ENCODE assay signal across 12 cellular contexts in genomic region chr17:2178798-2179505, GRCh38.
DNase-seq lines count a peak whose midpoint lies in the region; ATAC-seq and TF ChIP-seq lines count a peak whose summit lies in the region.
"Had no signal": no experiment of that assay in that cellular context is flagged by ENCODE, and none has a peak within 500 bp of the region (broad histone marks: within the 10 kb centered on the region; RNA-seq: fewer than 3 reads in every experiment).

No MANE protein-coding gene starts in this region.

- H3K4me3 ChIP-seq in ACC112 (ENCODE audit: low read depth, low read length) (peak overlapping the region; percentile 4; the same call in 1 of the 2 replicates), choroid plexus epithelial cell (ENCODE audit: low read depth, low read length) (no peak overlapping the region), MG63 (no peak overlapping the region)

- DNase-seq in choroid plexus epithelial cell (ENCODE audit: low read depth), result peak; percentile 70
- DNase-seq in sciatic nerve (ENCODE audit: low spot score), result no peak
- DNase-seq in progenitor cell of endocrine pancreas (ENCODE audit: low spot score, unreplicated experiment), result no peak
- no peak for DNase-seq in MG63
- DNase-seq in NCI-H146 treated with DMSO at 0.1 percent for 48 hours (lab: John Stamatoyannopoulos, UW; ENCODE audit: unreplicated experiment), result no peak
- DNase-seq: activated CD4-positive, alpha-beta T cell treated with anti-CD3 and anti-CD28 coated beads, Interleukin-2, amount 10 ng/mL, durations not matched to agents 24 days and 14 days; NCI-H345; SIG-M5; stimulated activated CD4-positive, alpha-beta T cell treated with anti-CD3 and anti-CD28 coated beads, Interleukin-15, amount 100 ng/mL, for 24 hours had no signal

- peaks cover 7% of the 10 kb centered on the region for H3K36me3 Mint-ChIP-seq in progenitor cell of endocrine pancreas (ENCODE audit: insufficient read depth)

- peaks cover 82% of the 10 kb centered on the region for H3K4me1 ChIP-seq in ACC112 (ENCODE audit: control insufficient read depth, insufficient read depth, low read length, unreplicated experiment)

- H3K27me3 ChIP-seq in ACC112 (ENCODE audit: insufficient read depth, low read length) (no peaks in the 10 kb centered on the region), layer of hippocampus (ENCODE audit: control insufficient read depth, insufficient read depth, low read length) (no peaks in the 10 kb centered on the region), MG63 (no peaks in the 10 kb centered on the region)

- H3K4me3 Mint-ChIP-seq in progenitor cell of endocrine pancreas (ENCODE audit: low read depth), result no peak overlapping the region
- H3K4me3 Mint-ChIP-seq: activated CD4-positive, alpha-beta T cell treated with anti-CD3 and anti-CD28 coated beads, Interleukin-2, amount 10 ng/mL, durations not matched to agents 24 days and 14 days had no signal

- H2AFZ ChIP-seq in ACC112 (ENCODE audit: low read length, unreplicated experiment), result no peak overlapping the region

- H3K27ac Mint-ChIP-seq in progenitor cell of endocrine pancreas, result no peak overlapping the region
- H3K27ac Mint-ChIP-seq: activated CD4-positive, alpha-beta T cell treated with anti-CD3 and anti-CD28 coated beads, Interleukin-2, amount 10 ng/mL, durations not matched to agents 24 days and 14 days had no signal

- TF ChIP-seq CTCF in choroid plexus epithelial cell (conservative IDR thresholded peaks at IDR 0.05; ENCODE audit: low read depth, low read length), result no peak
- TF ChIP-seq CTCF in progenitor cell of endocrine pancreas (IDR thresholded peaks at IDR 0.05; ENCODE audit: unreplicated experiment), result no peak

- peaks cover 51% of the 10 kb centered on the region for H3K4me1 Mint-ChIP-seq in progenitor cell of endocrine pancreas (ENCODE audit: low read depth)

- ATAC-seq in sciatic nerve (peak; percentile 9), HG03565 (IDR thresholded peaks at IDR 0.05; ENCODE audit: unreplicated experiment) (no peak)

- H3K27ac ChIP-seq in ACC112 (ENCODE audit: low read depth, low read length) (peak overlapping the region; percentile 62), layer of hippocampus (ENCODE audit: low read depth, low read length) (peak overlapping the region; percentile 56)

- no peaks in the 10 kb centered on the region; the same call in 1 of the 2 replicates for H3K36me3 ChIP-seq in ACC112 (ENCODE audit: insufficient read depth, low read length)
- H3K36me3 ChIP-seq in MG63, result no peaks in the 10 kb centered on the region; the same call in 1 of the 2 replicates

- no peaks in the 10 kb centered on the region for H3K9me3 ChIP-seq in MG63

- no peaks in the 10 kb centered on the region for H3K79me2 ChIP-seq in ACC112 (ENCODE audit: control insufficient read depth, insufficient read depth, low read length, unreplicated experiment)

- no peaks in the 10 kb centered on the region for H3K27me3 Mint-ChIP-seq in progenitor cell of endocrine pancreas
- H3K27me3 Mint-ChIP-seq: activated CD4-positive, alpha-beta T cell treated with anti-CD3 and anti-CD28 coated beads, Interleukin-2, amount 10 ng/mL, durations not matched to agents 24 days and 14 days had no signal

- intact Hi-C loops in sciatic nerve (cut with DNase I), result no loop called here

- no peaks in the 10 kb centered on the region for H3K9me3 Mint-ChIP-seq in progenitor cell of endocrine pancreas (ENCODE audit: low read depth)
- H3K9me3 Mint-ChIP-seq: activated CD4-positive, alpha-beta T cell treated with anti-CD3 and anti-CD28 coated beads, Interleukin-2, amount 10 ng/mL, durations not matched to agents 24 days and 14 days had no signal
